19 cellular contexts compared by ENCODE assay signal in genomic region chr9:81560851-81561732, GRCh38.
A peak's percentile ranks its signal among the peaks of the same experiment; 100 is the strongest.
DNase-seq lines count a peak whose midpoint lies in the region; ATAC-seq, FAIRE-seq and TF ChIP-seq lines count a peak whose summit lies in the region.
"Had no signal": no experiment of that assay in that cellular context is flagged by ENCODE, and none has a peak within 500 bp of the region (broad histone marks: within the 10 kb centered on the region; RNA-seq: fewer than 3 reads in every experiment).

No MANE protein-coding gene starts in this region.

- FAIRE-seq in A549 (lab: Jason Lieb, UNC), result no peak
- FAIRE-seq: H54 had no signal

- CTCF ChIA-PET in A549 (lab: Yijun Ruan, JAX), result no interaction called here

- peak overlapping the region; percentile 77 to 83 for H3K27ac ChIP-seq in A549
- H3K27ac ChIP-seq: parathyroid adenoma had no signal

- DNase-seq in A549 (ENCODE audit: low read depth in 1 of 2, low spot score in 1 of 2), result no peak
- peak; percentile 75 for DNase-seq in choroid plexus epithelial cell (ENCODE audit: low read depth)
- no peak for DNase-seq in NCI-H128 (lab: John Stamatoyannopoulos, UW; ENCODE audit: unreplicated experiment)
- no peak for DNase-seq in NCI-H2227 (lab: John Stamatoyannopoulos, UW; ENCODE audit: unreplicated experiment)
- no peak for DNase-seq in NCI-H82 treated with DMSO at 0.1 percent for 48 hours (lab: John Stamatoyannopoulos, UW; ENCODE audit: unreplicated experiment)
- DNase-seq: activated T-cell treated with anti-CD3 and anti-CD28 coated beads, Interleukin-2, amount 50 U/mL, for 24 hours; COR-L47; dermis blood vessel endothelial cell; KG1; midbrain; NCI-H1930; NK-92 treated with Interleukin-12 subunit alpha and Interleukin-12 subunit beta, amount 100 ng/mL, for 24 hours; stimulated activated CD4-positive, alpha-beta T cell treated with anti-CD3 and anti-CD28 coated beads, Interleukin-12 subunit alpha, Interleukin-12 subunit beta, amount 100 ng/mL, for 4 hours had no signal

- no peak for TF ChIP-seq POLR2A in A549 (IDR thresholded peaks at IDR 0.05; ENCODE audit: low read length)

- no peak for TF ChIP-seq RAD21 in A549 (conservative IDR thresholded peaks at IDR 0.05 in 1 of 2, IDR thresholded peaks at IDR 0.05 in 1 of 2)

- TF ChIP-seq EP300 in A549 (IDR thresholded peaks at IDR 0.05), result no peak

- POLR2A ChIA-PET in A549 (lab: Yijun Ruan, JAX), result no interaction called here

- 89% methylated on average over 13 of the region's 13 CpGs for WGBS in A549 (ENCODE audit: missing lambda C conversion rate)

- no peak for TF ChIP-seq CTCF in A549 (IDR thresholded peaks at IDR 0.05)
- no peak for TF ChIP-seq CTCF in choroid plexus epithelial cell (conservative IDR thresholded peaks at IDR 0.05; ENCODE audit: low read depth, low read length)

- H3K4me2 ChIP-seq in A549, result no peak overlapping the region

- ATAC-seq in A549 (no peak), GM21381 (IDR thresholded peaks at IDR 0.05; ENCODE audit: unreplicated experiment) (peak; percentile 78), HG03565 (IDR thresholded peaks at IDR 0.05; ENCODE audit: unreplicated experiment) (peak; percentile 87), GM18861 (IDR thresholded peaks at IDR 0.05; ENCODE audit: unreplicated experiment) (no peak)

- no peak overlapping the region for H3K4me3 ChIP-seq in A549
- no peak overlapping the region for H3K4me3 ChIP-seq in choroid plexus epithelial cell (ENCODE audit: low read depth, low read length)
- H3K4me3 ChIP-seq: tibial nerve had no signal

- no peaks in the 10 kb centered on the region for H3K9me3 ChIP-seq in A549
- H3K9me3 ChIP-seq: tibial nerve had no signal

- peaks cover 67% of the 10 kb centered on the region for H3K4me1 ChIP-seq in A549
- H3K4me1 ChIP-seq: parathyroid adenoma had no signal

TF ChIP-seq in A549, 52 proteins besides CTCF, POLR2A, EP300 and RAD21:
- TF ChIP-seq CEBPB (IDR thresholded peaks at IDR 0.05), result no peak
- no peak for TF ChIP-seq PBX3 (IDR thresholded peaks at IDR 0.05)
- TF ChIP-seq ZNF302 (CRISPR knock-in tag; IDR thresholded peaks at IDR 0.05), result no peak
- no peak for TF ChIP-seq EHMT2 (IDR thresholded peaks at IDR 0.05; ENCODE audit: low read depth)
- no peak for TF ChIP-seq ATOH8 (CRISPR knock-in tag; IDR thresholded peaks at IDR 0.05; ENCODE audit: low read depth)
- TF ChIP-seq SREBF2 (IDR thresholded peaks at IDR 0.05), result no peak
- TF ChIP-seq HOXB5 (CRISPR knock-in tag; IDR thresholded peaks at IDR 0.05), result no peak
- no peak for TF ChIP-seq KDM5A (IDR thresholded peaks at IDR 0.05)
- TF ChIP-seq MAX (IDR thresholded peaks at IDR 0.05), result no peak
- no peak for TF ChIP-seq ELK1 (IDR thresholded peaks at IDR 0.05; ENCODE audit: low read depth, low read length)
- no peak for TF ChIP-seq CBX2 (IDR thresholded peaks at IDR 0.05; ENCODE audit: borderline replicate concordance, low read depth)
- no peak for TF ChIP-seq RNF2 (IDR thresholded peaks at IDR 0.05; ENCODE audit: borderline replicate concordance, low read depth)
- TF ChIP-seq SMC3 (IDR thresholded peaks at IDR 0.05), result no peak
- no peak for TF ChIP-seq MAZ (IDR thresholded peaks at IDR 0.05; ENCODE audit: borderline replicate concordance, low read depth, low read length)
- no peak for TF ChIP-seq BCL3 (IDR thresholded peaks at IDR 0.05)
- no peak for TF ChIP-seq GATA3 (IDR thresholded peaks at IDR 0.05; ENCODE audit: borderline replicate concordance)
- no peak for TF ChIP-seq HOXA7 (CRISPR knock-in tag; IDR thresholded peaks at IDR 0.05)
- no peak for TF ChIP-seq ZSCAN20 (CRISPR knock-in tag; IDR thresholded peaks at IDR 0.05)
TF ChIP-seq in A549: peak in this region for 0.

Comparison
In these comparisons a context has a peak if more than half of its experiments do, and no peak if none do; other contexts are left out.
1. ATAC-seq: peak in GM21381 (single experiment) and HG03565 (single experiment); none in A549 (0 of 2) and GM18861 (single experiment).